21 cellular contexts compared by ENCODE assay signal in the genomic region with DNA sequence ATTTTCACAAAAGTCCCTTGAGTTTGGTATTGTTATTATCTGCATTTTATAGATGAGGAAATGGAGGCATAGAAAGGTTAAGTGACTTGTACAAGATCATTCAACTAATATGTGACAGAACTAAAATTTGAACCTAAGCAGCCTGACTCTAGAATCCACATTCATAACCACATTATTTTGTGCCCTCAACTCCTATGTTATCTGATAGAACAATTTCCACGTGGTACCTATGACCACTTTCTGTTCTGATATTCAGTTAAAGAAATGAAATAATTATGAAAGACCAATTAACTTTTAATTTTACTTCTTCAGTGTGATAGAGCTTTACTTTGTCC.
"Had no signal": no experiment of that assay in that cellular context is flagged by ENCODE, and none has a peak within 500 bp of the region (broad histone marks: within the 10 kb centered on the region; RNA-seq: fewer than 3 reads in every experiment).

No MANE protein-coding gene starts in this region.

- H3K27me3 ChIP-seq: body of pancreas had no signal

- H3K27ac ChIP-seq: body of pancreas had no signal

- ATAC-seq: activated CD4-positive, CD25-positive, alpha-beta regulatory T cell treated with anti-CD3 and anti-CD28 coated beads, Interleukin-2, amount 50 U/mL, for 24 hours; activated CD8-positive, alpha-beta T cell treated with anti-CD3 and anti-CD28 coated beads, Interleukin-2, amount 10 ng/mL, durations not matched to agents 7 days and 5 days; body of pancreas; T-cell had no signal

- H3K9me3 ChIP-seq: body of pancreas had no signal

- H3K4me3 ChIP-seq: body of pancreas had no signal

- FAIRE-seq: bronchial epithelial cell, RCC 7860, TTC549 had no signal

- DNase-seq: activated CD4-positive, alpha-beta T cell treated with anti-CD3 and anti-CD28 coated beads for 48 hours; activated CD4-positive, alpha-beta T cell treated with anti-CD3 and anti-CD28 coated beads, Interleukin-2, amount 50 U/mL, for 4 hours; activated CD8-positive, alpha-beta memory T cell treated with anti-CD3 and anti-CD28 coated beads, Interleukin-2, amount 50 U/mL, for 48 hours; activated CD8-positive, alpha-beta T cell treated with anti-CD3 and anti-CD28 coated beads, Interleukin-2, amount 10 ng/mL, durations not matched to agents 7 days and 5 days; activated effector memory CD4-positive, alpha-beta T cell treated with Interleukin-2 at 50 U/mL for 16 hours; activated naive CD4-positive, alpha-beta T cell; activated T-cell treated with anti-CD3 and anti-CD28 coated beads, Interleukin-2, amount 50 U/mL, for 1 hour; aorta; body of pancreas; NCI-H1105 treated with DMSO at 0.1 percent for 48 hours; NCI-H1436 treated with DMSO at 0.1 percent for 48 hours; NCI-H187; NCI-H510A treated with DMSO at 0.1 percent for 48 hours; SHP77 treated with DMSO at 0.1 percent for 48 hours; T-cell; T-helper 2 cell; T1000 had no signal
